In genomic region chr3:73633916-73634344, GRCh38 we compare ENCODE assay signal across 33 cellular contexts. TPM values are rescaled to one million over a fixed set of nuclear protein-coding genes. Genes with fewer than 3 reads are reported as not detected.
"Had no signal": no experiment of that assay in that cellular context is flagged by ENCODE, and none has a peak within 500 bp of the region (broad histone marks: within the 10 kb centered on the region; RNA-seq: fewer than 3 reads in every experiment).

No MANE protein-coding gene starts in this region.

- ATAC-seq: activated CD4-positive, alpha-beta T cell treated with anti-CD3 and anti-CD28 coated beads for 36 hours; activated CD8-positive, alpha-beta memory T cell treated with anti-CD3 and anti-CD28 coated beads, Interleukin-2, amount 10 ng/mL, durations not matched to agents 7 days and 5 days; activated CD8-positive, alpha-beta T cell treated with anti-CD3 and anti-CD28 coated beads, Interleukin-2, amount 10 ng/mL, durations not matched to agents 7 days and 5 days; activated naive CD8-positive, alpha-beta T cell treated with anti-CD3 and anti-CD28 coated beads, Interleukin-2, amount 50 U/mL, for 24 hours; esophagus mucosa; foreskin keratinocyte; gastroesophageal sphincter; heart right ventricle had no signal

- DNase-seq: activated CD4-positive, alpha-beta memory T cell treated with anti-CD3 and anti-CD28 coated beads for 36 hours; activated CD4-positive, alpha-beta T cell treated with anti-CD3 and anti-CD28 coated beads for 36 hours; activated CD4-positive, alpha-beta T cell treated with anti-CD3 and anti-CD28 coated beads, Interleukin-2, amount 10 ng/mL, durations not matched to agents 24 days and 14 days; activated CD4-positive, CD25-positive, alpha-beta regulatory T cell; activated CD4-positive, CD25-positive, alpha-beta regulatory T cell treated with anti-CD3 and anti-CD28 coated beads, Interleukin-2, amount 50 U/mL, for 72 hours; activated CD8-positive, alpha-beta memory T cell treated with anti-CD3 and anti-CD28 coated beads, Interleukin-2, amount 10 ng/mL, durations not matched to agents 7 days and 5 days; activated CD8-positive, alpha-beta memory T cell treated with anti-CD3 and anti-CD28 coated beads, Interleukin-2, amount 50 U/mL, for 4 hours; activated CD8-positive, alpha-beta T cell treated with anti-CD3 and anti-CD28 coated beads, Interleukin-2, amount 10 ng/mL, durations not matched to agents 7 days and 5 days; activated effector memory CD4-positive, alpha-beta T cell treated with anti-CD3 and anti-CD28 coated beads, Interleukin-2, amount 50 U/mL, for 16 hours; activated naive CD4-positive, alpha-beta T cell treated with anti-CD3 and anti-CD28 coated beads for 36 hours; activated naive CD8-positive, alpha-beta T cell treated with anti-CD3 and anti-CD28 coated beads for 36 hours; activated naive CD8-positive, alpha-beta T cell treated with anti-CD3 and anti-CD28 coated beads, Interleukin-2, amount 50 U/mL, for 24 hours; activated T-cell treated with anti-CD3 and anti-CD28 coated beads, Interleukin-2, amount 50 U/mL, for 1 hour; activated T-cell treated with anti-CD3 and anti-CD28 coated beads, Interleukin-2, amount 50 U/mL, for 48 hours; adrenal gland; central memory CD4-positive, alpha-beta T cell; cerebellar nuclear complex; colonic mucosa; effector CD8-positive, alpha-beta T cell; foreskin keratinocyte; heart right ventricle; T-helper 2 cell had no signal

- H3K27me3 ChIP-seq: adrenal gland, ascending aorta, breast epithelium, cardiac muscle cell, colonic mucosa, gastroesophageal sphincter, heart right ventricle had no signal

- H3K4me3 ChIP-seq: adrenal gland, ascending aorta, breast epithelium, cardiac muscle cell, colonic mucosa, gastroesophageal sphincter, heart right ventricle had no signal

- H3K36me3 ChIP-seq: adrenal gland, ascending aorta, breast epithelium, cardiac muscle cell, colonic mucosa, gastroesophageal sphincter, heart right ventricle had no signal

- H3K27ac ChIP-seq: ascending aorta, breast epithelium, cardiac muscle cell, colonic mucosa, epithelial cell of prostate, foreskin keratinocyte, gastroesophageal sphincter, heart right ventricle had no signal

- H3K9me3 ChIP-seq: adrenal gland, ascending aorta, breast epithelium, colonic mucosa, gastroesophageal sphincter, heart right ventricle had no signal

- H3K4me1 ChIP-seq: ascending aorta, breast epithelium, colonic mucosa, foreskin keratinocyte, heart right ventricle had no signal

RNA-seq across cellular contexts. Expression of gene PDZRN3, which starts 9.2 kb away (rescaled TPM):
- total RNA-seq: activated CD4-positive, alpha-beta memory T cell treated with anti-CD3 and anti-CD28 coated beads for 36 hours; activated CD4-positive, alpha-beta T cell treated with anti-CD3 and anti-CD28 coated beads for 36 hours; activated CD4-positive, alpha-beta T cell treated with anti-CD3 and anti-CD28 coated beads, Interleukin-2, amount 10 ng/mL, durations not matched to agents 24 days and 14 days; activated CD8-positive, alpha-beta memory T cell treated with anti-CD3 and anti-CD28 coated beads for 36 hours; activated CD8-positive, alpha-beta memory T cell treated with anti-CD3 and anti-CD28 coated beads, Interleukin-2, amount 10 ng/mL, durations not matched to agents 7 days and 5 days; activated CD8-positive, alpha-beta T cell treated with anti-CD3 and anti-CD28 coated beads, Interleukin-2, amount 10 ng/mL, durations not matched to agents 7 days and 5 days; activated naive CD4-positive, alpha-beta T cell treated with anti-CD3 and anti-CD28 coated beads for 36 hours; activated naive CD8-positive, alpha-beta T cell treated with anti-CD3 and anti-CD28 coated beads for 36 hours; activated T-helper 1 cell treated with anti-CD3 and anti-CD28 coated beads, Interleukin-12 subunit alpha, Interleukin-12 subunit beta, Interleukin-2, Interleukin-4 antibody, amounts not matched to agents 30 ng/mL and 10 ng/mL and 1 ng/mL, durations not matched to agents 14 hours and 24 hours and 36 hours; activated T-helper 2 cell treated with anti-CD3 and anti-CD28 coated beads, Interferon-gamma antibody, Interleukin-2, Interleukin-4, amounts not matched to agents 10 μg/mL and 5 μg/mL and 100 μg/mL, durations not matched to agents 14 hours and 24 hours and 36 hours; endothelial cell of umbilical vein; T-helper 1 cell treated with Interleukin-12 subunit alpha and Interleukin-12 subunit beta and Interleukin-4 antibody, amounts not matched to agents 30 ng/mL and 1 ng/mL, for 36 hours had no signal
- polyA plus RNA-seq: endothelial cell of umbilical vein, foreskin keratinocyte had no signal
